Comparison of ENCODE assay signal across 16 cellular contexts in the genomic region with DNA sequence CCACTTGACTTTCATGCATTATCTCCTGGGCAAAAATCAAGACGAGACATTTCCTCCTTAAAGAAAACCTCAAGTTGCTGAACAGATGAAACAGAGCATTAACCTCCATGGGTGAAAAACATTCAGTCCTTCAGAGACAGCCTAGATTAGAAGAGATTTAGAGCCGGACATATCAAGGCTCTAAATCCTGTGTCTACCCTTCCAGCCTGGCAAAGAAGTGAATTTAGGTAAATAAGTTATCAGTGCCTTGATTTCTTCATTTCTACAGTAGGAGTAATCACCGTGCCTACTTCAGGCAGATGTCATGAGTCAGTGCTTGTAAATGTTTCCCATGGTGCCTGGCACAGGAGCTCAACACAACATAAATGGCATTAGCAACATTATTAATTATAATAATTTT.
"Had no signal": no experiment of that assay in that cellular context is flagged by ENCODE, and none has a peak within 500 bp of the region (broad histone marks: within the 10 kb centered on the region; RNA-seq: fewer than 3 reads in every experiment).

No MANE protein-coding gene starts in this region.

- H3K36me3 ChIP-seq: right atrium auricular region had no signal

- H3K4me1 ChIP-seq: right atrium auricular region had no signal

- H3K36me3 Mint-ChIP-seq: immature natural killer cell; naive thymus-derived CD4-positive, alpha-beta T cell had no signal

- ATAC-seq: left ventricle myocardium superior; naive thymus-derived CD4-positive, alpha-beta T cell had no signal

- H3K27ac ChIP-seq: dorsolateral prefrontal cortex, right atrium auricular region had no signal

- H3K27ac Mint-ChIP-seq: immature natural killer cell; naive thymus-derived CD4-positive, alpha-beta T cell; nephron progenitor cell had no signal

- H3K4me1 Mint-ChIP-seq: immature natural killer cell; naive thymus-derived CD4-positive, alpha-beta T cell had no signal

- H3K9me3 Mint-ChIP-seq: naive thymus-derived CD4-positive, alpha-beta T cell had no signal

- H3K9me3 ChIP-seq: right atrium auricular region had no signal

- DNase-seq: central memory CD4-positive, alpha-beta T cell; cortex of kidney; dorsolateral prefrontal cortex; effector memory CD4-positive, alpha-beta T cell; immature natural killer cell; left cardiac atrium; left ventricle myocardium superior; mesendoderm; naive thymus-derived CD4-positive, alpha-beta T cell; nephron progenitor cell; small intestine; stimulated activated CD4-positive, alpha-beta T cell treated with anti-CD3 and anti-CD28 coated beads, Interleukin-2, amount 100 ng/mL, for 48 hours; stimulated activated naive CD4-positive, alpha-beta T cell treated with Interleukin-2 at 50 U/mL for 16 hours; trophoblast cell had no signal

- H3K27me3 ChIP-seq: right atrium auricular region had no signal

- H3K4me3 Mint-ChIP-seq: immature natural killer cell; naive thymus-derived CD4-positive, alpha-beta T cell; nephron progenitor cell had no signal

- H3K4me3 ChIP-seq: dorsolateral prefrontal cortex, lung, right atrium auricular region had no signal
